8 cellular contexts compared by ENCODE assay signal in the genomic region with DNA sequence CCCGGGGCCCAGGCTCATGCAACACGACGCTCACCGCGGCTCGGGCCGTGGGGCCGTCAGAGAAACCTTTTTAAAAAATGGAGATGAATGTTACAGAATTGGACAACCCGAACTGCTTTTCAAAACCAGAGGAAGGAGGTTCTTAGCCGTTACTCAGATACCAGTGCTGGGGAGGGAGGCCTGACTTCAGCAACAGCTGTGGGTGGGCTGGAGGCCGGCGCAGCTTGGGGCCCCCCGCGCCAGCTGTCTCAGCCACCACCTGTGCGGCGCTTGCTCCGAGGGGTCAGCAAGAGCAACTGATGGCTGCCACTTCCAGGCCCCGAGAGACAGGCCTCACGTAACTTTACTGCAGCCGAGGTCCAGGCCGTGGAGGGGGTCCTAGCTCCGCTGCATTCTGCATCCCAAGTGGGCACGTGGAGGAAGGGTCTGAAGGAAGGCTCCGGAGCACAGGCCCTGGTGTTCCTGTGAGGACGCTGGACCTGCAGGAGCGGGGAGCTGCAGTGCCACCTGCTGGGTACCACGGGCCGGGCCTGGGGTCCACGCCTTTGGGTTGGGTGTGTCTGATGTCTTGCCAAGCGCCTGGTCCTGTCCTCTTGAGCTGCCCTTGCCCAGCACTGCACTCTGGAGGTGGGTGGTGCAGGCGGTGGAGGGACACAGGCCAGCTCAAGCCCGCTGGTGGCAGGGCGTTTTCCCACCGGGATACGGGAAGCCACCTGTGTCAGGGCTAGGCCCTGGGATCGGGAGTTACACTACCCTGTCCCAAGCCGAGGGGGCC. TPM values are rescaled to one million over a fixed set of nuclear protein-coding genes. Genes with fewer than 3 reads are reported as not detected.
DNase-seq lines count a peak whose midpoint lies in the region; ATAC-seq and TF ChIP-seq lines count a peak whose summit lies in the region.

No MANE protein-coding gene starts in this region.

- TF ChIP-seq POLR2A in lower leg skin (IDR thresholded peaks at IDR 0.05), result no peak

- DNase-seq in ELR (ENCODE audit: low read depth) (peak; percentile 50), NAMALWA (ENCODE audit: low spot score) (peak; percentile 49), glomerular visceral epithelial cell (ENCODE audit: extremely low spot score) (peak; percentile 36), retinal pigment epithelial cell (ENCODE audit: low read depth) (no peak), NCI-H226 (no peak), lower leg skin (ENCODE audit: low spot score in 2 of 2) (no peak)
- DNase-seq in activated T-cell treated with anti-CD3 and anti-CD28 coated beads, Interleukin-2, amount 50 U/mL, for 1 hour, result peak; percentile 56

- no peak for ATAC-seq in HG02973 (IDR thresholded peaks at IDR 0.05; ENCODE audit: unreplicated experiment)

- H3K4me3 ChIP-seq in retinal pigment epithelial cell (ENCODE audit: low read length) (no peak overlapping the region), lower leg skin (ENCODE audit: low read depth, poor library complexity, severe bottlenecking) (no peak overlapping the region)

- 71 to 86% methylated on average over 24 to 31 of the region's 37 CpGs for WGBS in lower leg skin, 2 donors

- intact Hi-C loops in lower leg skin (cut with DNase I; ENCODE audit: low total_unique reads), result loop anchor here (10.0 kb wide), 1 partner anchor 60 kb away; the partner anchor contains the start of gene ZBTB48

- TF ChIP-seq CTCF in retinal pigment epithelial cell (conservative IDR thresholded peaks at IDR 0.05; ENCODE audit: low read depth, low read length) (peak; percentile 75), lower leg skin (IDR thresholded peaks at IDR 0.05) (no peak)

RNA-seq across cellular contexts. Expression of gene THAP3, which starts 9.8 kb away (rescaled TPM):
- 10 to 100 TPM; 20.1 to 26.9 (median 23.4) TPM for total RNA-seq in lower leg skin

RNA-seq across cellular contexts. Expression of gene PHF13, which starts 20.9 kb away (rescaled TPM):
- total RNA-seq in lower leg skin, result 10 to 100 TPM; 18.4 to 26.7 (median 21.1) TPM

RNA-seq across cellular contexts. Expression of gene KLHL21, which starts 31.8 kb away (rescaled TPM):
- total RNA-seq in lower leg skin, result 100 to 1,000 TPM in 3 of 4 donors, 10 to 100 TPM in 1; 89.6 to 147 (median 130) TPM

RNA-seq across cellular contexts. Expression of gene ZBTB48, which starts 54.7 kb away (rescaled TPM):
- 10 to 100 TPM; 31.6 to 40.4 (median 34.8) TPM for total RNA-seq in lower leg skin

Comparison
In these comparisons a context has a peak if more than half of its experiments do, and no peak if none do; other contexts are left out.
1. DNase-seq: peak in ELR (single experiment), NAMALWA (single experiment), activated T-cell treated with anti-CD3 and anti-CD28 coated beads, Interleukin-2, amount 50 U/mL, for 1 hour (single experiment) and glomerular visceral epithelial cell (single experiment); none in retinal pigment epithelial cell (single experiment), NCI-H226 (single experiment) and lower leg skin (0 of 2).